Comparison of ENCODE assay signal across 1 cellular context in genomic region chr15:75903331-75904240, GRCh38.
TF ChIP-seq lines count a peak whose summit lies in the region.

Gene FBXO22 (plus strand): TSS chr15:75903878. CDS start chr15:75903964, 86 bp downstream.

TF ChIP-seq in K562, 482 proteins besides CTCF, POLR2A, EP300 and RAD21 (continued from another document and continues in another):
- TF ChIP-seq SREBF1 (IDR thresholded peaks at IDR 0.05; ENCODE audit: borderline replicate concordance, low read depth, low read length) (no peak), HMGXB4 (CRISPR knock-in tag; IDR thresholded peaks at IDR 0.05) (no peak), ZNF354B (CRISPR knock-in tag; IDR thresholded peaks at IDR 0.05) (no peak), GTF2E2 (tag; IDR thresholded peaks at IDR 0.05) (no peak), MYNN (IDR thresholded peaks at IDR 0.05) (peak; percentile 70; the same call in 1 of the 2 replicates), MYNN (CRISPR knock-in tag; IDR thresholded peaks at IDR 0.05) (no peak), E4F1 (CRISPR knock-in tag; IDR thresholded peaks at IDR 0.05; ENCODE audit: borderline replicate concordance) (no peak), TCF7L2 (IDR thresholded peaks at IDR 0.05; ENCODE audit: low read depth, low read length) (no peak), SMARCE1 (IDR thresholded peaks at IDR 0.05) (no peak), HMG20A (CRISPR knock-in tag; conservative IDR thresholded peaks at IDR 0.05) (no peak), SRSF1 (IDR thresholded peaks at IDR 0.05; ENCODE audit: low read depth, low read length) (no peak), ZKSCAN3 (CRISPR knock-in tag; IDR thresholded peaks at IDR 0.05) (no peak), PTRF (tag; IDR thresholded peaks at IDR 0.05) (no peak), MAZ (CRISPR knock-in tag; conservative IDR thresholded peaks at IDR 0.05 in 1 of 2, IDR thresholded peaks at IDR 0.05 in 1 of 2) (peak; percentile 80 to 92), CTBP1 (IDR thresholded peaks at IDR 0.05; ENCODE audit: borderline replicate concordance) (peak; percentile 86), ZNF583 (CRISPR knock-in tag; IDR thresholded peaks at IDR 0.05) (no peak), MBD1 (CRISPR knock-in tag; IDR thresholded peaks at IDR 0.05) (no peak), GTF2B (IDR thresholded peaks at IDR 0.05; ENCODE audit: extremely low read depth, insufficient read length) (no peak), SETDB1 (IDR thresholded peaks at IDR 0.05; ENCODE audit: low read length) (no peak), NFIX (CRISPR knock-in tag; IDR thresholded peaks at IDR 0.05; ENCODE audit: low read depth) (no peak), MTA3 (IDR thresholded peaks at IDR 0.05; ENCODE audit: borderline replicate concordance) (peak; percentile 97), CHCHD3 (CRISPR knock-in tag; IDR thresholded peaks at IDR 0.05) (no peak), XRCC5 (IDR thresholded peaks at IDR 0.05; ENCODE audit: low read depth, low read length) (peak; percentile 92), HIVEP1 (CRISPR knock-in tag; IDR thresholded peaks at IDR 0.05) (no peak), NFIC (IDR thresholded peaks at IDR 0.05) (peak; percentile 54), RCOR1 (IDR thresholded peaks at IDR 0.05; ENCODE audit: borderline replicate concordance in 1 of 2, low read depth in 2 of 2, low read length in 2 of 2) (peak in 1 of 2 experiments; percentile 36; a peak in 1 of 4 replicates), KDM1A (IDR thresholded peaks at IDR 0.05) (no peak), ZNF592 (IDR thresholded peaks at IDR 0.05) (no peak), SIN3B (IDR thresholded peaks at IDR 0.05; ENCODE audit: low read depth) (peak; percentile 84), DNMT1 (IDR thresholded peaks at IDR 0.05) (no peak), ZNF778 (CRISPR knock-in tag; IDR thresholded peaks at IDR 0.05) (no peak), EGR1 (conservative IDR thresholded peaks at IDR 0.05) (peak; percentile 68), TBL1XR1 (IDR thresholded peaks at IDR 0.05; ENCODE audit: low read length in 2 of 2) (peak in 1 of 2 experiments; percentile 50; a peak in 2 of 4 replicates), ZNF165 (CRISPR knock-in tag; IDR thresholded peaks at IDR 0.05; ENCODE audit: borderline replicate concordance) (no peak), MITF (IDR thresholded peaks at IDR 0.05) (0 out of 2 replicates have a peak, but pooled peaks have one; percentile 6), HDAC1 (IDR thresholded peaks at IDR 0.05) (peak in 1 of 2 experiments; percentile 87; a peak in 2 of 4 replicates), FOXO4 (CRISPR knock-in tag; IDR thresholded peaks at IDR 0.05) (no peak), ZNF449 (CRISPR knock-in tag; IDR thresholded peaks at IDR 0.05) (no peak), ZNF77 (CRISPR knock-in tag; IDR thresholded peaks at IDR 0.05) (no peak), POLR2B (IDR thresholded peaks at IDR 0.05; ENCODE audit: low read depth, partially characterized antibody) (peak; percentile 86), PHTF2 (CRISPR knock-in tag; IDR thresholded peaks at IDR 0.05) (no peak), ZHX1 (conservative IDR thresholded peaks at IDR 0.05; ENCODE audit: low read length) (no peak), LCOR (CRISPR knock-in tag; IDR thresholded peaks at IDR 0.05) (no peak), NCOA4 (IDR thresholded peaks at IDR 0.05; ENCODE audit: partially characterized antibody) (no peak), ZNF274 (IDR thresholded peaks at IDR 0.05; ENCODE audit: borderline replicate concordance, low read depth, low read length) (no peak), CBX5 (IDR thresholded peaks at IDR 0.05; ENCODE audit: borderline replicate concordance, low read depth) (0 out of 2 replicates have a peak, but pooled peaks have one; percentile 9), THRAP3 (IDR thresholded peaks at IDR 0.05; ENCODE audit: borderline replicate concordance) (no peak), ZNF143 (CRISPR knock-in tag; IDR thresholded peaks at IDR 0.05) (no peak; the same call in 1 of the 2 replicates), MYBL2 (IDR thresholded peaks at IDR 0.05; ENCODE audit: low read depth) (no peak), MYBL2 (CRISPR knock-in tag; IDR thresholded peaks at IDR 0.05; ENCODE audit: borderline replicate concordance) (no peak), TCFL5 (CRISPR knock-in tag; conservative IDR thresholded peaks at IDR 0.05) (no peak), MAX (CRISPR knock-in tag; IDR thresholded peaks at IDR 0.05) (peak; percentile 69)
